Comparison of ENCODE assay signal across 33 cellular contexts in genomic region chr4:13533670-13534343, GRCh38. TPM values are rescaled to one million over a fixed set of nuclear protein-coding genes. Genes with fewer than 3 reads are reported as not detected.
A peak's percentile ranks its signal among the peaks of the same experiment; 100 is the strongest.
DNase-seq lines count a peak whose midpoint lies in the region; ATAC-seq and TF ChIP-seq lines count a peak whose summit lies in the region.
"Had no signal": no experiment of that assay in that cellular context is flagged by ENCODE, and none has a peak within 500 bp of the region (broad histone marks: within the 10 kb centered on the region; RNA-seq: fewer than 3 reads in every experiment).

No MANE protein-coding gene starts in this region.

- H3K4me1 Mint-ChIP-seq in activated CD4-positive, alpha-beta memory T cell treated with anti-CD3 and anti-CD28 coated beads for 36 hours (ENCODE audit: low read depth), result peaks cover 16% of the 10 kb centered on the region
- peaks cover 15% of the 10 kb centered on the region for H3K4me1 Mint-ChIP-seq in activated CD4-positive, alpha-beta memory T cell treated with anti-CD3 and anti-CD28 coated beads, Interleukin-2, amount 10 ng/mL, durations not matched to agents 7 days and 5 days
- H3K4me1 Mint-ChIP-seq in osteocyte (ENCODE audit: unreplicated experiment), result no peaks in the 10 kb centered on the region

- TF ChIP-seq CTCF in GM10266 (IDR thresholded peaks at IDR 0.05; ENCODE audit: control insufficient read depth, insufficient read depth, low read depth, missing control alignments), result no peak
- TF ChIP-seq CTCF in osteocyte (IDR thresholded peaks at IDR 0.05), result no peak
- TF ChIP-seq CTCF in dorsolateral prefrontal cortex (IDR thresholded peaks at IDR 0.05 in 54 of 56, conservative IDR thresholded peaks at IDR 0.05 in 2 of 56; ENCODE audit: low read depth in 1 of 56, partially characterized antibody in 56 of 56), result no peak

- no peak for DNase-seq in activated CD4-positive, alpha-beta memory T cell treated with anti-CD3 and anti-CD28 coated beads for 36 hours
- no peak for DNase-seq in activated CD4-positive, alpha-beta memory T cell treated with anti-CD3 and anti-CD28 coated beads, Interleukin-2, amount 10 ng/mL, durations not matched to agents 7 days and 5 days
- DNase-seq in GM10266 (ENCODE audit: extremely low spot score) (peak; percentile 13), NT2/D1 (ENCODE audit: low read depth, low spot score) (no peak), osteocyte (ENCODE audit: extremely low spot score, unreplicated experiment) (peak; percentile 66), dorsolateral prefrontal cortex (no peak), NK-92 (lab: John Stamatoyannopoulos, UW; ENCODE audit: unreplicated experiment) (no peak)
- DNase-seq: activated CD4-positive, alpha-beta T cell treated with anti-CD3 and anti-CD28 coated beads, Interleukin-2, amount 50 U/mL, for 1 hour; activated CD8-positive, alpha-beta memory T cell treated with anti-CD3 and anti-CD28 coated beads, Interleukin-2, amount 50 U/mL, for 4 hours; activated naive CD4-positive, alpha-beta T cell treated with anti-CD3 and anti-CD28 coated beads, Interleukin-2, amount 10 ng/mL, durations not matched to agents 7 days and 5 days; amygdala; CD8-positive, alpha-beta T cell; DMS 273 treated with DMSO at 0.1 percent for 48 hours; hypothalamus; immature natural killer cell; left cardiac atrium; MV-4-11; naive thymus-derived CD8-positive, alpha-beta T cell; NCI-H146; NCI-H2107; NCI-H345; NCI-H748 treated with DMSO at 0.1 percent for 48 hours; ovary; Peyer's patch; SHP77; stimulated activated naive CD4-positive, alpha-beta T cell treated with Interleukin-2 at 50 U/mL for 16 hours had no signal

- ATAC-seq in GM21390 (IDR thresholded peaks at IDR 0.05; ENCODE audit: unreplicated experiment), result no peak
- ATAC-seq: A549; activated T-helper 17 cell treated with anti-CD3 and anti-CD28 coated beads, Interleukin-2, amount 50 U/mL, for 72 hours; CD8-positive, alpha-beta T cell; gastroesophageal sphincter; GM12878; HCT116; left cardiac atrium; naive thymus-derived CD8-positive, alpha-beta T cell had no signal

- H3K9me3 ChIP-seq in NT2/D1 (ENCODE audit: insufficient read depth, low read length), result peaks cover 6% of the 10 kb centered on the region; the same call in 1 of the 2 replicates
- H3K9me3 ChIP-seq: A549, ovary had no signal

- peaks cover 13% of the 10 kb centered on the region for H3K36me3 Mint-ChIP-seq in activated CD4-positive, alpha-beta memory T cell treated with anti-CD3 and anti-CD28 coated beads for 36 hours
- peaks cover 19% of the 10 kb centered on the region for H3K36me3 Mint-ChIP-seq in activated CD4-positive, alpha-beta memory T cell treated with anti-CD3 and anti-CD28 coated beads, Interleukin-2, amount 10 ng/mL, durations not matched to agents 7 days and 5 days (ENCODE audit: low read depth)
- no peaks in the 10 kb centered on the region for H3K36me3 Mint-ChIP-seq in osteocyte (ENCODE audit: unreplicated experiment)
- H3K36me3 Mint-ChIP-seq: CD8-positive, alpha-beta T cell had no signal

- CTCF ChIA-PET in activated CD4-positive, alpha-beta memory T cell treated with anti-CD3 and anti-CD28 coated beads for 36 hours (lab: Charles Lee), result no interaction called here
- CTCF ChIA-PET in activated CD4-positive, alpha-beta memory T cell treated with anti-CD3 and anti-CD28 coated beads, Interleukin-2, amount 10 ng/mL, durations not matched to agents 7 days and 5 days (lab: Charles Lee), result no interaction called here

- peaks cover 15% of the 10 kb centered on the region for H3K4me1 ChIP-seq in NT2/D1 (ENCODE audit: insufficient read depth, insufficient read length)
- H3K4me1 ChIP-seq: A549 had no signal

- no peak overlapping the region for H3K27ac ChIP-seq in dorsolateral prefrontal cortex
- H3K27ac ChIP-seq: A549, gastroesophageal sphincter, ovary, Peyer's patch had no signal

- H3K9me3 Mint-ChIP-seq in activated CD4-positive, alpha-beta memory T cell treated with anti-CD3 and anti-CD28 coated beads for 36 hours, result peaks cover 4% of the 10 kb centered on the region
- peaks cover 4% of the 10 kb centered on the region for H3K9me3 Mint-ChIP-seq in activated CD4-positive, alpha-beta memory T cell treated with anti-CD3 and anti-CD28 coated beads, Interleukin-2, amount 10 ng/mL, durations not matched to agents 7 days and 5 days
- no peaks in the 10 kb centered on the region for H3K9me3 Mint-ChIP-seq in osteocyte (ENCODE audit: unreplicated experiment)

- H3K9ac ChIP-seq in NT2/D1 (ENCODE audit: insufficient read length, low read depth), result peak overlapping the region; percentile 4

- H3K4me3 ChIP-seq in NT2/D1 (ENCODE audit: insufficient read length, low read depth) (no peak overlapping the region), dorsolateral prefrontal cortex (no peak overlapping the region)
- H3K4me3 ChIP-seq: A549, gastroesophageal sphincter, GM12878, ovary, Peyer's patch had no signal

- peak overlapping the region; percentile 24 for H3K27ac Mint-ChIP-seq in activated CD4-positive, alpha-beta memory T cell treated with anti-CD3 and anti-CD28 coated beads for 36 hours
- H3K27ac Mint-ChIP-seq in activated CD4-positive, alpha-beta memory T cell treated with anti-CD3 and anti-CD28 coated beads, Interleukin-2, amount 10 ng/mL, durations not matched to agents 7 days and 5 days, result no peak overlapping the region
- H3K27ac Mint-ChIP-seq in osteocyte (ENCODE audit: unreplicated experiment), result no peak overlapping the region
- H3K27ac Mint-ChIP-seq: activated naive CD4-positive, alpha-beta T cell treated with anti-CD3 and anti-CD28 coated beads, Interleukin-2, amount 10 ng/mL, durations not matched to agents 7 days and 5 days; activated T-helper 17 cell treated with anti-CD3 and anti-CD28 coated beads, Interleukin-2, amount 50 U/mL, for 72 hours; CD8-positive, alpha-beta T cell; immature natural killer cell had no signal

- POLR2A ChIA-PET in activated CD4-positive, alpha-beta memory T cell treated with anti-CD3 and anti-CD28 coated beads for 36 hours (lab: Charles Lee), result no interaction called here
- POLR2A ChIA-PET in activated CD4-positive, alpha-beta memory T cell treated with anti-CD3 and anti-CD28 coated beads, Interleukin-2, amount 10 ng/mL, durations not matched to agents 7 days and 5 days (lab: Charles Lee), result no interaction called here

- H3K27me3 ChIP-seq in NT2/D1 (ENCODE audit: insufficient read depth, insufficient read length) (no peaks in the 10 kb centered on the region), dorsolateral prefrontal cortex (peaks cover 33 to 100% (median 98%) of the 10 kb centered on the region in 45 donors)

- no peak overlapping the region for H3K4me3 Mint-ChIP-seq in activated CD4-positive, alpha-beta memory T cell treated with anti-CD3 and anti-CD28 coated beads for 36 hours
- H3K4me3 Mint-ChIP-seq in activated CD4-positive, alpha-beta memory T cell treated with anti-CD3 and anti-CD28 coated beads, Interleukin-2, amount 10 ng/mL, durations not matched to agents 7 days and 5 days, result no peak overlapping the region
- H3K4me3 Mint-ChIP-seq in osteocyte (ENCODE audit: unreplicated experiment), result no peak overlapping the region
- H3K4me3 Mint-ChIP-seq: activated naive CD4-positive, alpha-beta T cell treated with anti-CD3 and anti-CD28 coated beads, Interleukin-2, amount 10 ng/mL, durations not matched to agents 7 days and 5 days; activated T-helper 17 cell treated with anti-CD3 and anti-CD28 coated beads, Interleukin-2, amount 50 U/mL, for 72 hours; CD8-positive, alpha-beta T cell; immature natural killer cell; naive thymus-derived CD8-positive, alpha-beta T cell had no signal

- no peaks in the 10 kb centered on the region for H3K36me3 ChIP-seq in NT2/D1 (ENCODE audit: insufficient read depth, insufficient read length, low read length)
- H3K36me3 ChIP-seq: gastroesophageal sphincter, ovary, Peyer's patch had no signal

- H3K27me3 Mint-ChIP-seq in activated CD4-positive, alpha-beta memory T cell treated with anti-CD3 and anti-CD28 coated beads for 36 hours, result peaks cover 85% of the 10 kb centered on the region
- peaks cover 93% of the 10 kb centered on the region for H3K27me3 Mint-ChIP-seq in activated CD4-positive, alpha-beta memory T cell treated with anti-CD3 and anti-CD28 coated beads, Interleukin-2, amount 10 ng/mL, durations not matched to agents 7 days and 5 days
- H3K27me3 Mint-ChIP-seq in osteocyte (ENCODE audit: unreplicated experiment), result peaks cover 68% of the 10 kb centered on the region

- intact Hi-C loops in activated CD4-positive, alpha-beta memory T cell treated with anti-CD3 and anti-CD28 coated beads for 36 hours (cut with micrococcal nuclease), result no loop called here
- intact Hi-C loops in dorsolateral prefrontal cortex (cut with DNase I), result no loop called here

RNA-seq across cellular contexts. Expression of gene NKX3-2, which starts 10.5 kb away (rescaled TPM):
- not detected for total RNA-seq in activated CD4-positive, alpha-beta memory T cell treated with anti-CD3 and anti-CD28 coated beads for 36 hours
- total RNA-seq in activated CD4-positive, alpha-beta memory T cell treated with anti-CD3 and anti-CD28 coated beads, Interleukin-2, amount 10 ng/mL, durations not matched to agents 7 days and 5 days, result not detected
- total RNA-seq in osteocyte (2.7 and 2.9 TPM in 2 replicates), dorsolateral prefrontal cortex (not detected)
- total RNA-seq: activated T-helper 17 cell treated with anti-CD3 and anti-CD28 coated beads, Interleukin-2, amount 50 U/mL, for 72 hours; CD8-positive, alpha-beta T cell; GM12878; left cardiac atrium; mononuclear cell; naive thymus-derived CD8-positive, alpha-beta T cell had no signal

RNA-seq across cellular contexts. Expression of gene RAB28, which starts 49.7 kb away (rescaled TPM):
- 10 to 100 TPM; 16.5 to 18.8 TPM for total RNA-seq in activated CD4-positive, alpha-beta memory T cell treated with anti-CD3 and anti-CD28 coated beads for 36 hours
- 10 to 100 TPM; 18.5 TPM for total RNA-seq in activated CD4-positive, alpha-beta memory T cell treated with anti-CD3 and anti-CD28 coated beads, Interleukin-2, amount 10 ng/mL, durations not matched to agents 7 days and 5 days
- total RNA-seq in osteocyte (13.2 and 16.2 TPM in 2 replicates), dorsolateral prefrontal cortex (10 to 100 TPM; 19.5 to 38.5 (median 25.8) TPM)

Comparison
In these comparisons a context has a peak if more than half of its experiments do, and no peak if none do; other contexts are left out.
1. DNase-seq: peak in GM10266 (single experiment) and osteocyte (single experiment); none in activated CD4-positive, alpha-beta memory T cell treated with anti-CD3 and anti-CD28 coated beads for 36 hours (single experiment), activated CD4-positive, alpha-beta memory T cell treated with anti-CD3 and anti-CD28 coated beads, Interleukin-2, amount 10 ng/mL, durations not matched to agents 7 days and 5 days (single experiment), NT2/D1 (single experiment), dorsolateral prefrontal cortex (0 of 10) and NK-92 (single experiment).